In genomic region chr3:183775781-183776180, GRCh38 we compare ENCODE assay signal across 18 cellular contexts. TPM values are rescaled to one million over a fixed set of nuclear protein-coding genes. Genes with fewer than 3 reads are reported as not detected.
DNase-seq lines count a peak whose midpoint lies in the region; ATAC-seq and TF ChIP-seq lines count a peak whose summit lies in the region.
"Had no signal": no experiment of that assay in that cellular context is flagged by ENCODE, and none has a peak within 500 bp of the region (broad histone marks: within the 10 kb centered on the region; RNA-seq: fewer than 3 reads in every experiment).

No MANE protein-coding gene starts in this region.

- no peaks in the 10 kb centered on the region for H3K9me3 ChIP-seq in right atrium auricular region
- H3K9me3 ChIP-seq: SJCRH30, stomach had no signal

- peaks cover 0 to 8% of the 10 kb centered on the region in 2 donors for H3K4me1 ChIP-seq in right atrium auricular region
- H3K4me1 ChIP-seq: SJCRH30, stomach had no signal

- no peak overlapping the region for H3K4me3 ChIP-seq in right atrium auricular region
- H3K4me3 ChIP-seq: SJCRH30, skin epidermis, stomach had no signal

- intact Hi-C loops in Right ventricle myocardium inferior (cut with DNase I), result no loop called here

- no peak for TF ChIP-seq CTCF in right atrium auricular region (IDR thresholded peaks at IDR 0.05)
- TF ChIP-seq CTCF in GM20000 (IDR thresholded peaks at IDR 0.05; ENCODE audit: extremely low read depth, missing control alignments), result no peak

- peak; percentile 84 for ATAC-seq in Right ventricle myocardium inferior
- ATAC-seq: natural killer cell had no signal

- H3K27ac ChIP-seq in right atrium auricular region, result no peak overlapping the region
- H3K27ac ChIP-seq: SJCRH30, skin epidermis, stomach, WERI-Rb-1 had no signal

- DNase-seq in Right ventricle myocardium inferior (ENCODE audit: missing footprints) (peak; percentile 80), right atrium auricular region (ENCODE audit: low spot score) (no peak), amniotic epithelial cell (ENCODE audit: low read depth) (peak; percentile 39), midbrain (lab: John Stamatoyannopoulos, UW) (peak; percentile 18), NCI-H1417 (lab: John Stamatoyannopoulos, UW) (no peak), GM20000 (ENCODE audit: low spot score) (no peak), AG08395 (ENCODE audit: low spot score) (no peak)
- DNase-seq in activated T-cell treated with anti-CD3 and anti-CD28 coated beads, Interleukin-2, amount 50 U/mL, for 48 hours, result no peak
- DNase-seq: activated naive CD8-positive, alpha-beta T cell treated with anti-CD3 and anti-CD28 coated beads for 36 hours; cerebellar nuclear complex; Karpas-422; natural killer cell; NCI-H2029 treated with DMSO at 0.1 percent for 48 hours; NCI-H774; SJCRH30; stomach; WERI-Rb-1 had no signal

- peaks cover 60% of the 10 kb centered on the region for H3K36me3 ChIP-seq in right atrium auricular region

- H3K27me3 ChIP-seq in right atrium auricular region, result no peaks in the 10 kb centered on the region
- H3K27me3 ChIP-seq: SJCRH30, stomach had no signal

RNA-seq across cellular contexts. Expression of gene MAP6D1, which starts 49.6 kb away (rescaled TPM):
- total RNA-seq in Right ventricle myocardium inferior, result 2.2 TPM
- total RNA-seq in right atrium auricular region, result 1 to 10 TPM in 1 of 2 donors, under 1 TPM in 1; 0.79 to 9.6 TPM

Comparison
In these comparisons a context has a peak if more than half of its experiments do, and no peak if none do; other contexts are left out.
1. DNase-seq: peak in Right ventricle myocardium inferior (single experiment), amniotic epithelial cell (single experiment) and midbrain (single experiment); none in right atrium auricular region (single experiment), NCI-H1417 (0 of 3), GM20000 (single experiment), activated T-cell treated with anti-CD3 and anti-CD28 coated beads, Interleukin-2, amount 50 U/mL, for 48 hours (0 of 2) and AG08395 (single experiment).